24 cellular contexts compared by ENCODE assay signal in the genomic region with DNA sequence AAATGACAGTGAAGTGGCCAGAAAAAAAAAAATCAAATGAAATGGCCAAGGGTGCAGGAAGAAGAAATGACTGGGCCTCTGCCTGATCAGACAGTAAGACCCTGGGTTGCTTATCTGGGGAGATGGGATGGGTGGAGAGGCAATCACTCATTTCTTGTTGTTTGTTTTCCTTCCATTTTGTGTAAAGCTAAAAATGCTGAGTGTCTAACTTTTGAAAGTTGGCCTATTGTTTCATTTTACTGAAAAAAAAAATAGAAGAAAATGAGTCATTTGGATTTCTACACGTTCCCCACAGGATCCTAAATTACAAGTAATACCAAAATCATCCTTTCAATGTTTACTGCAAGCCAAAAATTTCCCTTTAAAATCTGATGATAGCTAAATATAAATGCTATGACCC. TPM values are rescaled to one million over a fixed set of nuclear protein-coding genes. Genes with fewer than 3 reads are reported as not detected.
DNase-seq lines count a peak whose midpoint lies in the region; ATAC-seq and TF ChIP-seq lines count a peak whose summit lies in the region.
"Had no signal": no experiment of that assay in that cellular context is flagged by ENCODE, and none has a peak within 500 bp of the region (broad histone marks: within the 10 kb centered on the region; RNA-seq: fewer than 3 reads in every experiment).

No MANE protein-coding gene starts in this region.

- ATAC-seq in stimulated activated naive CD8-positive, alpha-beta T cell treated with anti-CD3 and anti-CD28 coated beads, Interleukin-15, Interleukin-2, amounts not matched to agents 100 U/mL and 50 U/mL, for 24 hours = no peak
- ATAC-seq: left lung; natural killer cell treated with Interleukin-12 subunit alpha and Interleukin-12 subunit beta and Interleukin-15 and Interleukin-18, amount 100 ng/mL, for 72 hours; right cardiac atrium; stimulated activated naive CD8-positive, alpha-beta T cell treated with anti-CD3 and anti-CD28 coated beads, Interleukin-15, amount 100 ng/mL, for 72 hours had no signal

- intact Hi-C loops in head of caudate nucleus (cut with DNase I) = no loop called here

- TF ChIP-seq CTCF in choroid plexus epithelial cell (conservative IDR thresholded peaks at IDR 0.05; ENCODE audit: low read depth, low read length) = no peak

- DNase-seq in AG20443 (ENCODE audit: low spot score) = peak; percentile 61
- DNase-seq in HT1080 (ENCODE audit: low read depth) = peak; percentile 41
- peak; percentile 30 for DNase-seq in choroid plexus epithelial cell (ENCODE audit: low read depth)
- DNase-seq in myocyte (ENCODE audit: low read depth) = peak; percentile 19
- no peak for DNase-seq in stimulated activated naive CD8-positive, alpha-beta T cell treated with anti-CD3 and anti-CD28 coated beads, Interleukin-15, Interleukin-2, amounts not matched to agents 100 U/mL and 50 U/mL, for 24 hours
- DNase-seq in head of caudate nucleus = no peak
- no peak for DNase-seq in NCI-H1105 (lab: John Stamatoyannopoulos, UW)
- DNase-seq in stimulated activated CD4-positive, alpha-beta T cell treated with anti-CD3 and anti-CD28 coated beads, Interleukin-2, amount 100 ng/mL, for 48 hours = no peak
- DNase-seq: activated CD4-positive, alpha-beta T cell treated with anti-CD3 and anti-CD28 coated beads for 48 hours; activated gamma-delta T cell treated with Interleukin-2 at 50 U/mL for 16 hours; activated T-cell treated with anti-CD3 and anti-CD28 coated beads, Interleukin-2, amount 50 U/mL, for 24 hours; left lung; NCI-H1092; NCI-H1930; NCI-H526 treated with DMSO at 0.1 percent for 48 hours; right cardiac atrium; stimulated activated CD4-positive, alpha-beta T cell treated with anti-CD3 and anti-CD28 coated beads, Interleukin-12 subunit alpha, Interleukin-12 subunit beta, amount 100 ng/mL, for 4 hours; stimulated activated naive CD8-positive, alpha-beta T cell treated with anti-CD3 and anti-CD28 coated beads, Interleukin-15, amount 100 ng/mL, for 72 hours; T-helper 2 cell; tibial artery had no signal

- H3K4me3 ChIP-seq in choroid plexus epithelial cell (ENCODE audit: low read depth, low read length) = no peak overlapping the region
- H3K4me3 ChIP-seq: cardiac muscle cell, left lung, SK-N-MC, tibial artery had no signal

RNA-seq across cellular contexts. Expression of a gene that starts 30.5 kb away (rescaled TPM):
- total RNA-seq in HT1080 (2014; rRNA removed; shearing (Covaris generic)) = 56.4 and 60.3 TPM in 2 replicates
- 70.0 and 75.6 TPM in 2 replicates for polyA plus RNA-seq in HT1080 (2015; cell fraction: cytosol; rRNA removed)
- polyA plus RNA-seq in HT1080 (2015; cell fraction: nucleus; rRNA removed) = 132 and 156 TPM in 2 replicates
- 11.9 and 21.0 TPM in 2 replicates for total RNA-seq in myocyte
- 55.0 TPM for polyA plus RNA-seq in myocyte (2012)
- total RNA-seq: activated CD8-positive, alpha-beta memory T cell treated with anti-CD3 and anti-CD28 coated beads for 36 hours; natural killer cell treated with Interleukin-12 subunit alpha and Interleukin-12 subunit beta and Interleukin-15 and Interleukin-18, amount 100 ng/mL, for 72 hours had no signal

RNA-seq across cellular contexts. Expression of a gene that starts 36.1 kb away (rescaled TPM):
- total RNA-seq in HT1080 (2014; rRNA removed; shearing (Covaris generic)) = 85.5 and 91.1 TPM in 2 replicates
- polyA plus RNA-seq in HT1080 (2015; cell fraction: cytosol; rRNA removed) = 57.3 and 72.2 TPM in 2 replicates
- polyA plus RNA-seq in HT1080 (2015; cell fraction: nucleus; rRNA removed) = 89.2 and 94.4 TPM in 2 replicates
- total RNA-seq in myocyte = 17.0 and 29.3 TPM in 2 replicates
- polyA plus RNA-seq in myocyte (2012) = 3.3 TPM
- total RNA-seq: activated CD8-positive, alpha-beta memory T cell treated with anti-CD3 and anti-CD28 coated beads for 36 hours; natural killer cell treated with Interleukin-12 subunit alpha and Interleukin-12 subunit beta and Interleukin-15 and Interleukin-18, amount 100 ng/mL, for 72 hours had no signal

Comparison
In these comparisons a context has a peak if more than half of its experiments do, and no peak if none do; other contexts are left out.
1. DNase-seq: peak in AG20443 (single experiment), HT1080 (single experiment), choroid plexus epithelial cell (single experiment) and myocyte (single experiment); none in stimulated activated naive CD8-positive, alpha-beta T cell treated with anti-CD3 and anti-CD28 coated beads, Interleukin-15, Interleukin-2, amounts not matched to agents 100 U/mL and 50 U/mL, for 24 hours (single experiment), head of caudate nucleus (0 of 42), NCI-H1105 (single experiment) and stimulated activated CD4-positive, alpha-beta T cell treated with anti-CD3 and anti-CD28 coated beads, Interleukin-2, amount 100 ng/mL, for 48 hours (0 of 2).